8 cellular contexts compared by ENCODE assay signal in genomic region chr18:10578573-10578899, GRCh38. TPM values are rescaled to one million over a fixed set of nuclear protein-coding genes. Genes with fewer than 3 reads are reported as not detected.
DNase-seq lines count a peak whose midpoint lies in the region; FAIRE-seq and TF ChIP-seq lines count a peak whose summit lies in the region.
"Not testable (repeated sequence)": the region's sequence is repeated elsewhere in the genome, so short reads cannot be mapped to it uniquely, and the experiment has no call there.

No MANE protein-coding gene starts in this region.

- H3K4me2 ChIP-seq in Karpas-422 (ENCODE audit: low read depth, low read length, poor library complexity, severe bottlenecking), result not testable (repeated sequence)
- peak overlapping the region; percentile 35 for H3K4me2 ChIP-seq in keratinocyte (ENCODE audit: control insufficient read depth, extremely low read depth, insufficient read depth, low read depth, low read length)

- not testable (repeated sequence) for H3K9me1 ChIP-seq in keratinocyte (ENCODE audit: control insufficient read depth, extremely low read depth, insufficient read depth, low read length)

- not testable (repeated sequence) for H3K4me3 ChIP-seq in Karpas-422 (ENCODE audit: low read length); SJSA1; keratinocyte (ENCODE audit: control insufficient read depth in 2 of 3, extremely low read depth in 1 of 3, insufficient read depth in 2 of 3, low read depth in 1 of 3, low read length in 3 of 3)
- H3K4me3 ChIP-seq in suprapubic skin, result peak overlapping the region; percentile 10

- peak overlapping the region; percentile 28 for H3K27ac Mint-ChIP-seq in activated naive CD4-positive, alpha-beta T cell treated with anti-CD3 and anti-CD28 coated beads, Interleukin-2, amount 10 ng/mL, durations not matched to agents 7 days and 5 days

- dilution Hi-C loops in keratinocyte (cut with MboI; ENCODE audit: extremely low pct_ligation_motif_present, low sequenced_read_pairs), result not testable (repeated sequence)

- TF ChIP-seq CTCF in C4-2B (conservative IDR thresholded peaks at IDR 0.05); keratinocyte (optimal IDR thresholded peaks at IDR 0.05 in 1 of 3, IDR thresholded peaks at IDR 0.05 in 1 of 3, conservative IDR thresholded peaks at IDR 0.05 in 1 of 3; ENCODE audit: extremely low read depth in 1 of 3, insufficient read depth in 2 of 3, low read length in 3 of 3); suprapubic skin (IDR thresholded peaks at IDR 0.05): not testable (repeated sequence)

- not testable (repeated sequence) for H3K4me1 ChIP-seq in Karpas-422 (ENCODE audit: low read length); suprapubic skin
- H3K4me1 ChIP-seq in SJSA1 (replicated peaks), result peaks cover 29% of the 10 kb centered on the region
- H3K4me1 ChIP-seq in keratinocyte (ENCODE audit: control insufficient read depth, extremely low read depth, insufficient read depth, low read length), result peaks cover 12% of the 10 kb centered on the region

- not testable (repeated sequence) for TF ChIP-seq EP300 in suprapubic skin (IDR thresholded peaks at IDR 0.05)

- H3K27ac ChIP-seq in C4-2B (peak overlapping the region; percentile 44), SJSA1 (0 out of 2 replicates have a peak overlapping the region, but pooled peaks have one; percentile 54)
- H3K27ac ChIP-seq in Karpas-422 (ENCODE audit: low read length); keratinocyte (ENCODE audit: control insufficient read depth, insufficient read depth, low read length); suprapubic skin: not testable (repeated sequence)

- not testable (repeated sequence) for H3K9me3 Mint-ChIP-seq in activated naive CD4-positive, alpha-beta T cell treated with anti-CD3 and anti-CD28 coated beads, Interleukin-2, amount 10 ng/mL, durations not matched to agents 7 days and 5 days

- not testable (repeated sequence) for H3K9me2 ChIP-seq in Karpas-422 (replicated peaks; ENCODE audit: insufficient read depth, low read length)

- not testable (repeated sequence) for H2AFZ ChIP-seq in Karpas-422 (ENCODE audit: low read length)
- peak overlapping the region; percentile 56 for H2AFZ ChIP-seq in keratinocyte (ENCODE audit: control insufficient read depth, low read length)

- WGBS in suprapubic skin, result 91% methylated on average over 11 of the region's 11 CpGs

- H3K27me3 ChIP-seq in Karpas-422 (ENCODE audit: low read length); SJSA1 (replicated peaks); keratinocyte (ENCODE audit: control insufficient read depth, extremely low read depth, insufficient read depth, low read length); suprapubic skin: not testable (repeated sequence)

- not testable (repeated sequence) for H3K27me3 Mint-ChIP-seq in activated naive CD4-positive, alpha-beta T cell treated with anti-CD3 and anti-CD28 coated beads, Interleukin-2, amount 10 ng/mL, durations not matched to agents 7 days and 5 days

- FAIRE-seq in keratinocyte (lab: Jason Lieb, UNC), result not testable (repeated sequence)

- TF ChIP-seq POLR2A in suprapubic skin (IDR thresholded peaks at IDR 0.05), result not testable (repeated sequence)

- CTCF ChIA-PET in activated naive CD4-positive, alpha-beta T cell treated with anti-CD3 and anti-CD28 coated beads, Interleukin-2, amount 10 ng/mL, durations not matched to agents 7 days and 5 days (lab: Charles Lee), result not testable (repeated sequence)

- H3K9me3 ChIP-seq in Karpas-422 (ENCODE audit: low read length); SJSA1 (replicated peaks); keratinocyte (ENCODE audit: control insufficient read depth, low read depth, low read length); suprapubic skin: not testable (repeated sequence)

- H4K20me1 ChIP-seq in Karpas-422 (ENCODE audit: insufficient read depth, low read depth, low read length); keratinocyte (ENCODE audit: control insufficient read depth, extremely low read depth, insufficient read depth, low read length): not testable (repeated sequence)

- not testable (repeated sequence) for H3K36me3 Mint-ChIP-seq in activated naive CD4-positive, alpha-beta T cell treated with anti-CD3 and anti-CD28 coated beads, Interleukin-2, amount 10 ng/mL, durations not matched to agents 7 days and 5 days

- DNase-seq in DMS53 treated with DMSO at 0.1 percent for 48 hours (lab: John Stamatoyannopoulos, UW; ENCODE audit: unreplicated experiment) (peak; percentile 42), Karpas-422 (peak; percentile 19), NCI-H69 (lab: John Stamatoyannopoulos, UW) (peak; percentile 21)
- DNase-seq in SJSA1 (ENCODE audit: low read depth in 1 of 2, low spot score in 2 of 2); activated naive CD4-positive, alpha-beta T cell treated with anti-CD3 and anti-CD28 coated beads, Interleukin-2, amount 10 ng/mL, durations not matched to agents 7 days and 5 days; keratinocyte (ENCODE audit: low read depth, low spot score); suprapubic skin (ENCODE audit: low spot score in 2 of 2): not testable (repeated sequence)

- not testable (repeated sequence) for H3K79me2 ChIP-seq in Karpas-422 (ENCODE audit: low read length); keratinocyte (ENCODE audit: control insufficient read depth, insufficient read depth, low read length)

- peak overlapping the region; percentile 12 for H3K4me3 Mint-ChIP-seq in activated naive CD4-positive, alpha-beta T cell treated with anti-CD3 and anti-CD28 coated beads, Interleukin-2, amount 10 ng/mL, durations not matched to agents 7 days and 5 days

- H3K9ac ChIP-seq in Karpas-422 (ENCODE audit: low read length); keratinocyte (ENCODE audit: control insufficient read depth, extremely low read depth, insufficient read depth, low read length): not testable (repeated sequence)

- H3K4me1 Mint-ChIP-seq in activated naive CD4-positive, alpha-beta T cell treated with anti-CD3 and anti-CD28 coated beads, Interleukin-2, amount 10 ng/mL, durations not matched to agents 7 days and 5 days, result peaks cover 14% of the 10 kb centered on the region

- not testable (repeated sequence) for H3K36me3 ChIP-seq in Karpas-422 (ENCODE audit: insufficient read depth, low read length); SJSA1; keratinocyte (ENCODE audit: control insufficient read depth in 2 of 2, extremely low read depth in 1 of 2, insufficient read depth in 2 of 2, low read length in 2 of 2); suprapubic skin

RNA-seq across cellular contexts. Expression of gene NAPG, which starts 52.7 kb away (rescaled TPM):
- 33.4 and 50.4 TPM in 2 replicates for total RNA-seq in Karpas-422 (2014; rRNA removed; shearing (Covaris generic); ENCODE audit: low replicate concordance)
- 56.7 and 62.4 TPM in 2 replicates for total RNA-seq in SJSA1 (2014; rRNA removed; shearing (Covaris generic))
- polyA plus RNA-seq in keratinocyte, result 19.8 to 30.8 TPM (median 22.8 TPM) in 3 replicates
- polyA plus RNA-seq in keratinocyte (2011; ENCODE audit: low read depth), result 19.1 TPM
- polyA plus RNA-seq in keratinocyte (2011; cell fraction: cytosol; rRNA removed), result 12.7 and 23.7 TPM in 2 replicates
- polyA plus RNA-seq in keratinocyte (2011; cell fraction: nucleus; rRNA removed), result 27.7 and 33.9 TPM in 2 replicates
- polyA plus RNA-seq in keratinocyte (2012; ENCODE audit: low replicate concordance), result 16.2 and 19.5 TPM in 2 replicates
- 9.9 to 23.5 TPM (median 12.2 TPM) in 3 replicates for polyA minus RNA-seq in keratinocyte
- polyA minus RNA-seq in keratinocyte (2011; cell fraction: cytosol; rRNA and poly(A)+ RNA removed), result 10.7 TPM
- 9.4 and 21.6 TPM in 2 replicates for polyA minus RNA-seq in keratinocyte (2011; cell fraction: nucleus; rRNA and poly(A)+ RNA removed)
- 10 to 100 TPM; 28.8 to 40.1 (median 37.5) TPM for total RNA-seq in suprapubic skin
